17 cellular contexts compared by ENCODE assay signal in genomic region chr14:58133739-58134138, GRCh38. TPM values are rescaled to one million over a fixed set of nuclear protein-coding genes. Genes with fewer than 3 reads are reported as not detected.
DNase-seq lines count a peak whose midpoint lies in the region; ATAC-seq and TF ChIP-seq lines count a peak whose summit lies in the region.
"Had no signal": no experiment of that assay in that cellular context is flagged by ENCODE, and none has a peak within 500 bp of the region (broad histone marks: within the 10 kb centered on the region; RNA-seq: fewer than 3 reads in every experiment).

No MANE protein-coding gene starts in this region.

- H3K9me3 ChIP-seq in body of pancreas = no peaks in the 10 kb centered on the region
- H3K9me3 ChIP-seq: right atrium auricular region had no signal

- ATAC-seq in body of pancreas (no peak), HG02623 (IDR thresholded peaks at IDR 0.05; ENCODE audit: unreplicated experiment) (no peak)
- ATAC-seq: naive thymus-derived CD8-positive, alpha-beta T cell had no signal

- in situ Hi-C loops in Caki2 (cut with HindIII; ENCODE audit: low pct_unique_long_range_greater_than_20kb, low sequenced_read_pairs) = no loop called here

- no peaks in the 10 kb centered on the region for H3K27me3 ChIP-seq in body of pancreas
- H3K27me3 ChIP-seq: right atrium auricular region had no signal

- DNase-seq in Caki2 (ENCODE audit: low read depth) (peak; percentile 1), LHCN-M2 (ENCODE audit: low read depth) (peak; percentile 9), choroid plexus epithelial cell (ENCODE audit: low read depth) (peak; percentile 84), kidney tubule cell (ENCODE audit: low spot score) (peak; percentile 82), body of pancreas (no peak), NCI-H69 (lab: John Stamatoyannopoulos, UW) (no peak), germinal center (ENCODE audit: low spot score) (no peak)
- DNase-seq: activated CD8-positive, alpha-beta memory T cell treated with anti-CD3 and anti-CD28 coated beads for 24 hours; activated gamma-delta T cell; endodermal cell; naive thymus-derived CD8-positive, alpha-beta T cell; NCI-H1105; NCI-H2227 treated with DMSO at 0.1 percent for 48 hours; WERI-Rb-1 had no signal

- TF ChIP-seq CTCF in choroid plexus epithelial cell (conservative IDR thresholded peaks at IDR 0.05; ENCODE audit: low read depth, low read length) = no peak
- no peak for TF ChIP-seq CTCF in body of pancreas (IDR thresholded peaks at IDR 0.05)

- H3K36me3 ChIP-seq in body of pancreas (replicated peaks in 1 of 2; ENCODE audit: insufficient read depth in 1 of 2, low read depth in 2 of 2) = no peaks in the 10 kb centered on the region
- H3K36me3 ChIP-seq: right atrium auricular region, WERI-Rb-1 had no signal

- no peak for TF ChIP-seq POLR2A in body of pancreas (IDR thresholded peaks at IDR 0.05)

- intact Hi-C loops in body of pancreas (cut with DNase I) = no loop called here

- WGBS in body of pancreas, 2 donors = 85 to 92% methylated on average over 1 of the region's 1 CpG

- no peak overlapping the region for H3K4me3 ChIP-seq in choroid plexus epithelial cell (ENCODE audit: low read depth, low read length)
- H3K4me3 ChIP-seq in body of pancreas = no peak overlapping the region
- H3K4me3 ChIP-seq: right atrium auricular region had no signal

- H3K4me1 ChIP-seq in body of pancreas = no peaks in the 10 kb centered on the region

- H3K27ac ChIP-seq in body of pancreas = no peak overlapping the region
- H3K27ac ChIP-seq: C4-2B, right atrium auricular region, WERI-Rb-1 had no signal

RNA-seq across cellular contexts. Expression of gene ARMH4, which starts 18.3 kb away (rescaled TPM):
- total RNA-seq in Caki2 (2014; rRNA removed; shearing (Covaris generic); ENCODE audit: low replicate concordance) = 0.10 and 0.35 TPM in 2 replicates
- total RNA-seq in LHCN-M2 (2014; rRNA removed) (1.0 and 1.1 TPM in 2 replicates), body of pancreas (1 to 10 TPM in 1 of 2 donors, not detected in 1; 1.0 TPM)
- 2.8 TPM for polyA plus RNA-seq in LHCN-M2 (2012)
- total RNA-seq: naive thymus-derived CD8-positive, alpha-beta T cell had no signal
- polyA plus RNA-seq: naive thymus-derived CD8-positive, alpha-beta T cell had no signal

Comparison
In these comparisons a context has a peak if more than half of its experiments do, and no peak if none do; other contexts are left out.
1. DNase-seq: peak in Caki2 (single experiment), LHCN-M2 (single experiment), choroid plexus epithelial cell (single experiment) and kidney tubule cell (single experiment); none in body of pancreas (0 of 4), NCI-H69 (single experiment) and germinal center (single experiment).